ENCODE assay signal across 25 cellular contexts in the genomic region with DNA sequence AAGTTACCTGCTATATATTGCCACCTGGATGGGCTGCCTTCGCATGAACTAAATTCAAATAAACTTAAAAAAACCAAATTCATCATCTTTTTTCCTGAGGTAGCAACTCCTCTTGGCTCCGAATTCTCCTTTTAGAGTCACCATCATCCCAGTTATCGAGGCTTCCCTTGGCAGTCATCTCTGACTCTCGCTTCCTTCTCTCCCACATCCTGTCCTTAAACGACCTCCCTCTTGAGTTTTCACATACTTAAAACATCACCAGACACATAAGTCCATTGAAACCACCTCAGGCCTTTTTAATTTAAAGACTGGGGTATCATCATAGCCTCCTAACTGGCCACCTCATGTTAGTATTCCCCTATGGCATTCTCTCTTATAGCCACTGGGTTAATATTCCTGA.
"Had no signal": no experiment of that assay in that cellular context is flagged by ENCODE, and none has a peak within 500 bp of the region (broad histone marks: within the 10 kb centered on the region; RNA-seq: fewer than 3 reads in every experiment).

No MANE protein-coding gene starts in this region.

- H3K27ac Mint-ChIP-seq: activated naive CD8-positive, alpha-beta T cell; activated T-cell treated with anti-CD3 and anti-CD28 coated beads, Interleukin-2, amount 50 U/mL, for 72 hours; T-helper 17 cell had no signal

- DNase-seq: activated CD4-positive, alpha-beta T cell treated with anti-CD3 and anti-CD28 coated beads for 4 hours; activated CD4-positive, alpha-beta T cell treated with anti-CD3 and anti-CD28 coated beads, Interleukin-2, amount 50 U/mL, for 4 hours; activated CD4-positive, CD25-positive, alpha-beta regulatory T cell; activated naive CD4-positive, alpha-beta T cell treated with Interleukin-2 at 50 U/mL for 16 hours; activated T-cell treated with anti-CD3 and anti-CD28 coated beads for 4 hours; activated T-cell treated with anti-CD3 and anti-CD28 coated beads, Interleukin-2, amount 50 U/mL, for 72 hours; anterior cingulate cortex; dorsolateral prefrontal cortex; effector memory CD4-positive, alpha-beta T cell; gastrocnemius medialis; glutamatergic neuron; islet precursor cell; right lobe of liver; stimulated activated CD4-positive, alpha-beta T cell treated with anti-CD3 and anti-CD28 coated beads, Interleukin-2, amount 100 ng/mL, for 48 hours; stimulated activated naive CD4-positive, alpha-beta T cell treated with Interleukin-2 at 50 U/mL for 16 hours; SW 1271; T-helper 17 cell; T1000; trophoblast cell had no signal

- H3K4me3 Mint-ChIP-seq: activated naive CD8-positive, alpha-beta T cell; activated T-cell treated with anti-CD3 and anti-CD28 coated beads, Interleukin-2, amount 50 U/mL, for 72 hours; nephron; T-helper 17 cell had no signal

- H3K27me3 ChIP-seq: dorsolateral prefrontal cortex, gastrocnemius medialis, hepatocyte, right lobe of liver had no signal

- H3K36me3 Mint-ChIP-seq: activated naive CD8-positive, alpha-beta T cell had no signal

- H3K4me3 ChIP-seq: coronary artery, dorsolateral prefrontal cortex, gastrocnemius medialis, hepatocyte, right lobe of liver, thoracic aorta had no signal

- H3K27ac ChIP-seq: coronary artery, dorsolateral prefrontal cortex, gastrocnemius medialis, hepatocyte, right lobe of liver, thoracic aorta had no signal

- H3K36me3 ChIP-seq: gastrocnemius medialis, right lobe of liver, thoracic aorta had no signal

- H3K4me1 Mint-ChIP-seq: T-helper 17 cell had no signal

- H3K4me1 ChIP-seq: gastrocnemius medialis, right lobe of liver had no signal

- ATAC-seq: activated T-cell treated with anti-CD3 and anti-CD28 coated beads, Interleukin-2, amount 50 U/mL, for 72 hours; esophagus mucosa; gastrocnemius medialis; right lobe of liver; T-helper 17 cell had no signal

- H3K27me3 Mint-ChIP-seq: activated naive CD8-positive, alpha-beta T cell; T-helper 17 cell had no signal

- H3K9me3 ChIP-seq: gastrocnemius medialis, right lobe of liver, thoracic aorta had no signal
